ENCODE assay signal across 14 cellular contexts in genomic region chr6:109496036-109496761, GRCh38. TPM values are rescaled to one million over a fixed set of nuclear protein-coding genes. Genes with fewer than 3 reads are reported as not detected.
"Had no signal": no experiment of that assay in that cellular context is flagged by ENCODE, and none has a peak within 500 bp of the region (broad histone marks: within the 10 kb centered on the region; RNA-seq: fewer than 3 reads in every experiment).

No MANE protein-coding gene starts in this region.

- H3K27ac ChIP-seq: cardiac muscle cell, prostate gland, spleen, vagina had no signal

- ATAC-seq: activated T-cell treated with anti-CD3 and anti-CD28 coated beads, Interleukin-2, amount 50 U/mL, for 4 hours; esophagus mucosa; natural killer cell treated with Interleukin-12 subunit alpha and Interleukin-12 subunit beta and Interleukin-15 and Interleukin-18, amount 100 ng/mL, for 72 hours; right cardiac atrium had no signal

- DNase-seq: activated CD4-positive, alpha-beta T cell treated with anti-CD3 and anti-CD28 coated beads, Interleukin-2, amount 50 U/mL, for 48 hours; activated CD4-positive, CD25-positive, alpha-beta regulatory T cell treated with anti-CD3 and anti-CD28 coated beads, Interleukin-2, amount 50 U/mL, for 72 hours; activated T-cell treated with anti-CD3 and anti-CD28 coated beads, Interleukin-2, amount 50 U/mL, for 4 hours; kidney glomerular epithelial cell; mesenchymal stem cell; right cardiac atrium; spleen; stimulated activated CD4-positive, alpha-beta T cell treated with anti-CD3 and anti-CD28 coated beads, Interleukin-1b, Interleukin-23, amount 100 ng/mL, for 48 hours had no signal

- H3K9me3 ChIP-seq: prostate gland, spleen, tibial nerve, vagina had no signal

- H3K27me3 ChIP-seq: cardiac muscle cell, spleen, tibial nerve, vagina had no signal

- H3K9me3 Mint-ChIP-seq: activated T-cell treated with anti-CD3 and anti-CD28 coated beads, Interleukin-2, amount 50 U/mL, for 4 hours; natural killer cell treated with Interleukin-12 subunit alpha and Interleukin-12 subunit beta and Interleukin-15 and Interleukin-18, amount 100 ng/mL, for 72 hours had no signal

- H3K36me3 ChIP-seq: cardiac muscle cell, prostate gland, spleen, tibial nerve, vagina had no signal

- H3K4me1 ChIP-seq: prostate gland, vagina had no signal

- H3K27ac Mint-ChIP-seq: natural killer cell treated with Interleukin-12 subunit alpha and Interleukin-12 subunit beta and Interleukin-15 and Interleukin-18, amount 100 ng/mL, for 72 hours had no signal

- H3K4me3 Mint-ChIP-seq: activated T-cell treated with anti-CD3 and anti-CD28 coated beads, Interleukin-2, amount 50 U/mL, for 4 hours; natural killer cell treated with Interleukin-12 subunit alpha and Interleukin-12 subunit beta and Interleukin-15 and Interleukin-18, amount 100 ng/mL, for 72 hours had no signal

- H3K4me3 ChIP-seq: cardiac muscle cell, prostate gland, spleen, tibial nerve, vagina had no signal

- H3K36me3 Mint-ChIP-seq: natural killer cell treated with Interleukin-12 subunit alpha and Interleukin-12 subunit beta and Interleukin-15 and Interleukin-18, amount 100 ng/mL, for 72 hours had no signal

RNA-seq across cellular contexts. Expression of gene PPIL6, which starts 55.8 kb away (rescaled TPM):
- total RNA-seq: natural killer cell treated with Interleukin-12 subunit alpha and Interleukin-12 subunit beta and Interleukin-15 and Interleukin-18, amount 100 ng/mL, for 72 hours had no signal
